ENCODE assay signal across 1 cellular context in genomic region chr11:76916712-76917111, GRCh38.
TF ChIP-seq lines count a peak whose summit lies in the region.

No MANE protein-coding gene starts in this region.

TF ChIP-seq in HepG2, 621 proteins besides CTCF, POLR2A, EP300 and RAD21 (continued from another document and continues in another):
- no peak for TF ChIP-seq YEATS4 (CRISPR knock-in tag; IDR thresholded peaks at IDR 0.05; ENCODE audit: borderline replicate concordance)
- TF ChIP-seq FOXP1 (IDR thresholded peaks at IDR 0.05) = no peak
- TF ChIP-seq FOXP1 (CRISPR knock-in tag; IDR thresholded peaks at IDR 0.05) = peak; percentile 60; the same call in 1 of the 2 replicates
- no peak for TF ChIP-seq EZH2 (conservative IDR thresholded peaks at IDR 0.05; ENCODE audit: low read depth, low read length)
- TF ChIP-seq ZFP62 (CRISPR knock-in tag; IDR thresholded peaks at IDR 0.05) = no peak
- no peak for TF ChIP-seq ZNF263 (CRISPR knock-in tag; IDR thresholded peaks at IDR 0.05)
- TF ChIP-seq BCLAF1 (IDR thresholded peaks at IDR 0.05) = no peak
- TF ChIP-seq NFIB (CRISPR knock-in tag; IDR thresholded peaks at IDR 0.05; ENCODE audit: borderline replicate concordance) = no peak
- peak; percentile 41; the same call in 1 of the 2 replicates for TF ChIP-seq GATA4 (IDR thresholded peaks at IDR 0.05; ENCODE audit: borderline replicate concordance, low read depth)
- peak; percentile 35; the same call in 1 of the 2 replicates for TF ChIP-seq CREM (IDR thresholded peaks at IDR 0.05)
- no peak for TF ChIP-seq CREM (CRISPR knock-in tag; IDR thresholded peaks at IDR 0.05)
- TF ChIP-seq MTF2 (CRISPR knock-in tag; IDR thresholded peaks at IDR 0.05; ENCODE audit: borderline replicate concordance) = no peak
- no peak for TF ChIP-seq CHCHD3 (CRISPR knock-in tag; IDR thresholded peaks at IDR 0.05)
- TF ChIP-seq SATB2 (CRISPR knock-in tag; IDR thresholded peaks at IDR 0.05) = no peak
- TF ChIP-seq ZNF30 (CRISPR knock-in tag; IDR thresholded peaks at IDR 0.05) = no peak
- TF ChIP-seq ZNF274 (CRISPR knock-in tag; IDR thresholded peaks at IDR 0.05) = no peak
- no peak for TF ChIP-seq KDM3A (CRISPR knock-in tag; IDR thresholded peaks at IDR 0.05; ENCODE audit: low read depth)
- no peak for TF ChIP-seq ZNF781 (CRISPR knock-in tag; IDR thresholded peaks at IDR 0.05; ENCODE audit: borderline replicate concordance, not compliant biosample characterization)
- no peak for TF ChIP-seq POLR2AphosphoS5 (IDR thresholded peaks at IDR 0.05; ENCODE audit: low read depth, low read length)
- no peak for TF ChIP-seq ZNF318 (CRISPR knock-in tag; IDR thresholded peaks at IDR 0.05)
- 0 out of 2 replicates have a peak, but pooled peaks have one; percentile 19 for TF ChIP-seq RARA (CRISPR knock-in tag; IDR thresholded peaks at IDR 0.05)
- TF ChIP-seq, protein P1, sequence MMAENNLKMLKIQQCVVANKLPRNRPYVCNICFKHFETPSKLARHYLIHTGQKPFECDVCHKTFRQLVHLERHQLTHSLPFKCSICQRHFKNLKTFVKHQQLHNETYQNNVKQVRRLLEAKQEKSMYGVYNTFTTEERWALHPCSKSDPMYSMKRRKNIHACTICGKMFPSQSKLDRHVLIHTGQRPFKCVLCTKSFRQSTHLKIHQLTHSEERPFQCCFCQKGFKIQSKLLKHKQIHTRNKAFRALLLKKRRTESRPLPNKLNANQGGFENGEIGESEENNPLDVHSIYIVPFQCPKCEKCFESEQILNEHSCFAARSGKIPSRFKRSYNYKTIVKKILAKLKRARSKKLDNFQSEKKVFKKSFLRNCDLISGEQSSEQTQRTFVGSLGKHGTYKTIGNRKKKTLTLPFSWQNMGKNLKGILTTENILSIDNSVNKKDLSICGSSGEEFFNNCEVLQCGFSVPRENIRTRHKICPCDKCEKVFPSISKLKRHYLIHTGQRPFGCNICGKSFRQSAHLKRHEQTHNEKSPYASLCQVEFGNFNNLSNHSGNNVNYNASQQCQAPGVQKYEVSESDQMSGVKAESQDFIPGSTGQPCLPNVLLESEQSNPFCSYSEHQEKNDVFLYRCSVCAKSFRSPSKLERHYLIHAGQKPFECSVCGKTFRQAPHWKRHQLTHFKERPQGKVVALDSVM (CRISPR knock-in tag; IDR thresholded peaks at IDR 0.05) = 0 out of 2 replicates have a peak, but pooled peaks have one; percentile 42
- TF ChIP-seq TEAD3 (CRISPR knock-in tag; optimal IDR thresholded peaks at IDR 0.05; ENCODE audit: borderline replicate concordance) = peak; percentile 29
- TF ChIP-seq RXRB (CRISPR knock-in tag; IDR thresholded peaks at IDR 0.05; ENCODE audit: borderline replicate concordance) = 0 out of 2 replicates have a peak, but pooled peaks have one; percentile 32
- no peak for TF ChIP-seq RBAK (CRISPR knock-in tag; IDR thresholded peaks at IDR 0.05)
- no peak for TF ChIP-seq CENPT (CRISPR knock-in tag; IDR thresholded peaks at IDR 0.05; ENCODE audit: low read depth)
- TF ChIP-seq, protein P2, sequence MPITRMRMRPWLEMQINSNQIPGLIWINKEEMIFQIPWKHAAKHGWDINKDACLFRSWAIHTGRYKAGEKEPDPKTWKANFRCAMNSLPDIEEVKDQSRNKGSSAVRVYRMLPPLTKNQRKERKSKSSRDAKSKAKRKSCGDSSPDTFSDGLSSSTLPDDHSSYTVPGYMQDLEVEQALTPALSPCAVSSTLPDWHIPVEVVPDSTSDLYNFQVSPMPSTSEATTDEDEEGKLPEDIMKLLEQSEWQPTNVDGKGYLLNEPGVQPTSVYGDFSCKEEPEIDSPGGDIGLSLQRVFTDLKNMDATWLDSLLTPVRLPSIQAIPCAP (CRISPR knock-in tag; IDR thresholded peaks at IDR 0.05; ENCODE audit: low read depth) = no peak
- TF ChIP-seq FOXK2 (IDR thresholded peaks at IDR 0.05) = no peak
- no peak for TF ChIP-seq ZNF260 (CRISPR knock-in tag; IDR thresholded peaks at IDR 0.05; ENCODE audit: borderline replicate concordance, low read depth)
- TF ChIP-seq, protein P3, sequence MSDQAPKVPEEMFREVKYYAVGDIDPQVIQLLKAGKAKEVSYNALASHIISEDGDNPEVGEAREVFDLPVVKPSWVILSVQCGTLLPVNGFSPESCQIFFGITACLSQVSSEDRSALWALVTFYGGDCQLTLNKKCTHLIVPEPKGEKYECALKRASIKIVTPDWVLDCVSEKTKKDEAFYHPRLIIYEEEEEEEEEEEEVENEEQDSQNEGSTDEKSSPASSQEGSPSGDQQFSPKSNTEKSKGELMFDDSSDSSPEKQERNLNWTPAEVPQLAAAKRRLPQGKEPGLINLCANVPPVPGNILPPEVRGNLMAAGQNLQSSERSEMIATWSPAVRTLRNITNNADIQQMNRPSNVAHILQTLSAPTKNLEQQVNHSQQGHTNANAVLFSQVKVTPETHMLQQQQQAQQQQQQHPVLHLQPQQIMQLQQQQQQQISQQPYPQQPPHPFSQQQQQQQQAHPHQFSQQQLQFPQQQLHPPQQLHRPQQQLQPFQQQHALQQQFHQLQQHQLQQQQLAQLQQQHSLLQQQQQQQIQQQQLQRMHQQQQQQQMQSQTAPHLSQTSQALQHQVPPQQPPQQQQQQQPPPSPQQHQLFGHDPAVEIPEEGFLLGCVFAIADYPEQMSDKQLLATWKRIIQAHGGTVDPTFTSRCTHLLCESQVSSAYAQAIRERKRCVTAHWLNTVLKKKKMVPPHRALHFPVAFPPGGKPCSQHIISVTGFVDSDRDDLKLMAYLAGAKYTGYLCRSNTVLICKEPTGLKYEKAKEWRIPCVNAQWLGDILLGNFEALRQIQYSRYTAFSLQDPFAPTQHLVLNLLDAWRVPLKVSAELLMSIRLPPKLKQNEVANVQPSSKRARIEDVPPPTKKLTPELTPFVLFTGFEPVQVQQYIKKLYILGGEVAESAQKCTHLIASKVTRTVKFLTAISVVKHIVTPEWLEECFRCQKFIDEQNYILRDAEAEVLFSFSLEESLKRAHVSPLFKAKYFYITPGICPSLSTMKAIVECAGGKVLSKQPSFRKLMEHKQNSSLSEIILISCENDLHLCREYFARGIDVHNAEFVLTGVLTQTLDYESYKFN (CRISPR knock-in tag; conservative IDR thresholded peaks at IDR 0.05) = no peak; the same call in 1 of the 2 replicates
- TF ChIP-seq ELF3 (CRISPR knock-in tag; IDR thresholded peaks at IDR 0.05) = no peak
- no peak for TF ChIP-seq HDAC6 (IDR thresholded peaks at IDR 0.05; ENCODE audit: low read depth, low read length)
- no peak for TF ChIP-seq SRSF9 (IDR thresholded peaks at IDR 0.05; ENCODE audit: borderline replicate concordance, insufficient read depth, low read depth, low read length, poor library complexity, severe bottlenecking)
- TF ChIP-seq NCOA2 (CRISPR knock-in tag; IDR thresholded peaks at IDR 0.05) = peak; percentile 29; the same call in 1 of the 2 replicates
- no peak for TF ChIP-seq PHF20 (CRISPR knock-in tag; IDR thresholded peaks at IDR 0.05)
- TF ChIP-seq, protein P4, sequence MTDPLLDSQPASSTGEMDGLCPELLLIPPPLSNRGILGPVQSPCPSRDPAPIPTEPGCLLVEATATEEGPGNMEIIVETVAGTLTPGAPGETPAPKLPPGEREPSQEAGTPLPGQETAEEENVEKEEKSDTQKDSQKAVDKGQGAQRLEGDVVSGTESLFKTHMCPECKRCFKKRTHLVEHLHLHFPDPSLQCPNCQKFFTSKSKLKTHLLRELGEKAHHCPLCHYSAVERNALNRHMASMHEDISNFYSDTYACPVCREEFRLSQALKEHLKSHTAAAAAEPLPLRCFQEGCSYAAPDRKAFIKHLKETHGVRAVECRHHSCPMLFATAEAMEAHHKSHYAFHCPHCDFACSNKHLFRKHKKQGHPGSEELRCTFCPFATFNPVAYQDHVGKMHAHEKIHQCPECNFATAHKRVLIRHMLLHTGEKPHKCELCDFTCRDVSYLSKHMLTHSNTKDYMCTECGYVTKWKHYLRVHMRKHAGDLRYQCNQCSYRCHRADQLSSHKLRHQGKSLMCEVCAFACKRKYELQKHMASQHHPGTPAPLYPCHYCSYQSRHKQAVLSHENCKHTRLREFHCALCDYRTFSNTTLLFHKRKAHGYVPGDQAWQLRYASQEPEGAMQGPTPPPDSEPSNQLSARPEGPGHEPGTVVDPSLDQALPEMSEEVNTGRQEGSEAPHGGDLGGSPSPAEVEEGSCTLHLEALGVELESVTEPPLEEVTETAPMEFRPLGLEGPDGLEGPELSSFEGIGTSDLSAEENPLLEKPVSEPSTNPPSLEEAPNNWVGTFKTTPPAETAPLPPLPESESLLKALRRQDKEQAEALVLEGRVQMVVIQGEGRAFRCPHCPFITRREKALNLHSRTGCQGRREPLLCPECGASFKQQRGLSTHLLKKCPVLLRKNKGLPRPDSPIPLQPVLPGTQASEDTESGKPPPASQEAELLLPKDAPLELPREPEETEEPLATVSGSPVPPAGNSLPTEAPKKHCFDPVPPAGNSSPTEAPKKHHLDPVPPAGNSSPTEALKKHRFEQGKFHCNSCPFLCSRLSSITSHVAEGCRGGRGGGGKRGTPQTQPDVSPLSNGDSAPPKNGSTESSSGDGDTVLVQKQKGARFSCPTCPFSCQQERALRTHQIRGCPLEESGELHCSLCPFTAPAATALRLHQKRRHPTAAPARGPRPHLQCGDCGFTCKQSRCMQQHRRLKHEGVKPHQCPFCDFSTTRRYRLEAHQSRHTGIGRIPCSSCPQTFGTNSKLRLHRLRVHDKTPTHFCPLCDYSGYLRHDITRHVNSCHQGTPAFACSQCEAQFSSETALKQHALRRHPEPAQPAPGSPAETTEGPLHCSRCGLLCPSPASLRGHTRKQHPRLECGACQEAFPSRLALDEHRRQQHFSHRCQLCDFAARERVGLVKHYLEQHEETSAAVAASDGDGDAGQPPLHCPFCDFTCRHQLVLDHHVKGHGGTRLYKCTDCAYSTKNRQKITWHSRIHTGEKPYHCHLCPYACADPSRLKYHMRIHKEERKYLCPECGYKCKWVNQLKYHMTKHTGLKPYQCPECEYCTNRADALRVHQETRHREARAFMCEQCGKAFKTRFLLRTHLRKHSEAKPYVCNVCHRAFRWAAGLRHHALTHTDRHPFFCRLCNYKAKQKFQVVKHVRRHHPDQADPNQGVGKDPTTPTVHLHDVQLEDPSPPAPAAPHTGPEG (CRISPR knock-in tag; IDR thresholded peaks at IDR 0.05) = no peak
